8 cellular contexts compared by ENCODE assay signal in genomic region chr2:89611710-89612109, GRCh38.
A peak's percentile ranks its signal among the peaks of the same experiment; 100 is the strongest.
DNase-seq lines count a peak whose midpoint lies in the region; ATAC-seq and TF ChIP-seq lines count a peak whose summit lies in the region.
"Not testable (repeated sequence)": the region's sequence is repeated elsewhere in the genome, so short reads cannot be mapped to it uniquely, and the experiment has no call there.

No MANE protein-coding gene starts in this region.

- peaks cover 23% of the 10 kb centered on the region for H3K9me3 Mint-ChIP-seq in chondrocyte (ENCODE audit: low read depth)

- peak overlapping the region; percentile 37; the same call in 1 of the 2 replicates for H3K4me3 ChIP-seq in HUES64 (ENCODE audit: low read length)
- H3K4me3 ChIP-seq in iPS-11a (ENCODE audit: low read depth, low read length) = peak overlapping the region; percentile 4
- H3K4me3 ChIP-seq in iPS-20b (ENCODE audit: low read length) = peak overlapping the region; percentile 45; the same call in 1 of the 2 replicates
- not testable (repeated sequence) for H3K4me3 ChIP-seq in upper lobe of right lung

- WGBS in HUES64 = 81% methylated on average over 40 of the region's 42 CpGs

- H3K4me1 ChIP-seq in HUES64 (ENCODE audit: insufficient read depth, low read length); iPS-20b (ENCODE audit: insufficient read depth, low read length); upper lobe of right lung: not testable (repeated sequence)

- H3K27ac ChIP-seq in HUES64 (ENCODE audit: low read depth, low read length); iPS-20b (ENCODE audit: low read length); upper lobe of right lung: not testable (repeated sequence)

- peak; percentile 3 for DNase-seq in Daoy (ENCODE audit: low read depth)
- DNase-seq in chondrocyte (ENCODE audit: low spot score) = peak; percentile 95
- peak; percentile 35 for DNase-seq in Right ventricle myocardium superior
- DNase-seq in posterior vena cava (ENCODE audit: low spot score) = peak; percentile 80
- DNase-seq in upper lobe of right lung = peak; percentile 63

- not testable (repeated sequence) for H3K36me3 Mint-ChIP-seq in chondrocyte (ENCODE audit: low read depth)

- H3K27ac Mint-ChIP-seq in chondrocyte (ENCODE audit: unreplicated experiment) = not testable (repeated sequence)

- H3K27me3 Mint-ChIP-seq in chondrocyte (ENCODE audit: low read depth) = not testable (repeated sequence)

- H3K36me3 ChIP-seq in HUES64 (ENCODE audit: insufficient read depth, low read length); iPS-20b (ENCODE audit: insufficient read depth, low read depth, low read length); upper lobe of right lung: not testable (repeated sequence)

- not testable (repeated sequence) for ATAC-seq in Right ventricle myocardium superior (ENCODE audit: poor library complexity); upper lobe of right lung

- not testable (repeated sequence) for H3K9ac ChIP-seq in HUES64 (ENCODE audit: low read depth, low read length); iPS-20b (ENCODE audit: low read depth, low read length)

- H3K9me3 ChIP-seq in HUES64 (ENCODE audit: insufficient read depth, low read depth, low read length); iPS-20b (ENCODE audit: insufficient read depth, low read depth, low read length); upper lobe of right lung: not testable (repeated sequence)

- not testable (repeated sequence) for H3K4me1 Mint-ChIP-seq in chondrocyte (ENCODE audit: low read depth)

- H3K27me3 ChIP-seq in HUES64 (ENCODE audit: insufficient read depth, low read length) (peaks cover 42% of the 10 kb centered on the region), iPS-20b (ENCODE audit: insufficient read depth, low read length) (peaks cover 48% of the 10 kb centered on the region), upper lobe of right lung (peaks cover 27% of the 10 kb centered on the region)

- not testable (repeated sequence) for TF ChIP-seq CTCF in chondrocyte (IDR thresholded peaks at IDR 0.05); upper lobe of right lung (IDR thresholded peaks at IDR 0.05)

- H3K4me3 Mint-ChIP-seq in chondrocyte (ENCODE audit: unreplicated experiment) = not testable (repeated sequence)

- intact Hi-C loops in Right ventricle myocardium superior (cut with DNase I); posterior vena cava (cut with DNase I); upper lobe of right lung (cut with DNase I): not testable (repeated sequence)

Comparison
In these comparisons a context has a peak if more than half of its experiments do, and no peak if none do; other contexts are left out.
1. DNase-seq: peak in every context shown above with its lines; median percentile 95 in chondrocyte; 80 in posterior vena cava; 63 in upper lobe of right lung; 35 in Right ventricle myocardium superior; 3 in Daoy.